In the genomic region with DNA sequence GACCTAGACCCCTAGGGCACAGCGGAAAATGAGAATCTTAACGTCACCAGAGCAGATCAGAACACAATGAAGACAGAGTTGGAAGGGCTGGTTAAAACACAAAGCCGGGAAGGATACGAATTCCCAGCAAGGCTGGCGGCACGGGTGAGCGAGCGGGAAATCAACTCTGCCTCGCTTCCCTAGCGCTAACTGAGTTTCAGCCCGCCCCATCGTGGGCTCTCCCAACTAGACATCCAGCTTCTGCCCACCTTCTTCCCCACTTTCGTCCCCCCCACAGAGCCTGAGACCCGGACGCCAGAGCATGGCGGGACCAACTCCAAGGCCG, we compare ENCODE assay signal across 8 cellular contexts. TPM values are rescaled to one million over a fixed set of nuclear protein-coding genes. Genes with fewer than 3 reads are reported as not detected.
DNase-seq lines count a peak whose midpoint lies in the region; TF ChIP-seq lines count a peak whose summit lies in the region.

No MANE protein-coding gene starts in this region.

- peaks cover 18% of the 10 kb centered on the region for H3K36me3 ChIP-seq in CD8-positive, alpha-beta memory T cell (ENCODE audit: insufficient read depth, low read length)
- peaks cover 9 to 41% of the 10 kb centered on the region in 2 donors for H3K36me3 ChIP-seq in neuronal stem cell (replicated peaks in 1 of 2; ENCODE audit: control insufficient read depth in 2 of 2, insufficient read depth in 2 of 2, low read length in 2 of 2)

- peaks cover 30% of the 10 kb centered on the region for H3K4me1 ChIP-seq in CD8-positive, alpha-beta memory T cell (ENCODE audit: insufficient read depth, low read length)
- peaks cover 0 to 13% of the 10 kb centered on the region in 2 donors for H3K4me1 ChIP-seq in neuronal stem cell (ENCODE audit: control insufficient read depth in 2 of 2, insufficient read depth in 1 of 2, low read depth in 1 of 2, low read length in 2 of 2)

- H3K14ac ChIP-seq in neuronal stem cell (ENCODE audit: low read length), result no peak overlapping the region

- H3K27ac ChIP-seq in CD8-positive, alpha-beta memory T cell (ENCODE audit: low read depth, low read length), result peak overlapping the region; percentile 96
- peak overlapping the region; percentile 82 for H3K27ac ChIP-seq in neuronal stem cell (replicated peaks; ENCODE audit: low read length)

- H3K4me1 Mint-ChIP-seq in CD8-positive, alpha-beta memory T cell, result peaks cover 44 to 56% (median 52%) of the 10 kb centered on the region in 3 donors
- peaks cover 32% of the 10 kb centered on the region for H3K4me1 Mint-ChIP-seq in endothelial cell (ENCODE audit: unreplicated experiment)

- H3K4me2 ChIP-seq in neuronal stem cell (ENCODE audit: insufficient read depth, low read length, poor library complexity, severe bottlenecking), result peak overlapping the region; percentile 81

- no peaks in the 10 kb centered on the region for H3K27me3 ChIP-seq in CD8-positive, alpha-beta memory T cell (ENCODE audit: insufficient read depth, low read length, poor library complexity, severe bottlenecking)
- no peaks in the 10 kb centered on the region for H3K27me3 ChIP-seq in neuronal stem cell (ENCODE audit: control insufficient read depth in 3 of 3, insufficient read depth in 3 of 3, low read depth in 1 of 3, low read length in 3 of 3)

- peak overlapping the region; percentile 78 for H3K9ac ChIP-seq in neuronal stem cell (ENCODE audit: low read depth, low read length, poor library complexity)

- no peak overlapping the region for H3K23ac ChIP-seq in neuronal stem cell (ENCODE audit: low read depth, low read length, poor library complexity)

- H3K9me3 Mint-ChIP-seq in CD8-positive, alpha-beta memory T cell, result peaks cover 0 to 15% (median 11%) of the 10 kb centered on the region in 5 donors
- peaks cover 4% of the 10 kb centered on the region for H3K9me3 Mint-ChIP-seq in endothelial cell (ENCODE audit: unreplicated experiment)

- peak overlapping the region; percentile 90 to 97 (median 93) for H3K4me3 Mint-ChIP-seq in CD8-positive, alpha-beta memory T cell
- H3K4me3 Mint-ChIP-seq in endothelial cell (ENCODE audit: unreplicated experiment), result peak overlapping the region; percentile 97

- no peak overlapping the region for H4K8ac ChIP-seq in neuronal stem cell (ENCODE audit: low read depth, low read length)

- POLR2A ChIA-PET in CD8-positive, alpha-beta memory T cell (lab: Charles Lee), result interaction anchor here (0.9 to 1.5 kb wide), 2 partner anchors 10 to 34 kb away, joined by 4 to 11 read pairs; a partner anchor contains a TSS

- no peak overlapping the region for H2BK12ac ChIP-seq in neuronal stem cell (ENCODE audit: low read length)

- no peak overlapping the region for H2BK5ac ChIP-seq in neuronal stem cell (ENCODE audit: low read length)

- peak overlapping the region; percentile 91 to 100 (median 99) for H3K27ac Mint-ChIP-seq in CD8-positive, alpha-beta memory T cell
- H3K27ac Mint-ChIP-seq in endothelial cell (ENCODE audit: unreplicated experiment), result peak overlapping the region; percentile 99

- no peak overlapping the region for H4K91ac ChIP-seq in neuronal stem cell (ENCODE audit: low read depth, low read length, poor library complexity)

- no CpG with 5 or more reads among the region's 17 CpGs for WGBS in neuronal stem cell (ENCODE audit: extremely low coverage in 2 of 2, insufficient read length in 2 of 2, insufficient replicate concordance in 1 of 2), 2 donors

- in situ Hi-C loops in GM13977 (cut with MboI; ENCODE audit: low pct_unique_long_range_greater_than_20kb, low sequenced_read_pairs, unreplicated experiment), result no loop called here

- H3K36me3 Mint-ChIP-seq in CD8-positive, alpha-beta memory T cell, result peaks cover 13 to 50% (median 19%) of the 10 kb centered on the region in 3 donors
- H3K36me3 Mint-ChIP-seq in endothelial cell (ENCODE audit: low read depth, unreplicated experiment), result peaks cover 38% of the 10 kb centered on the region

- no peaks in the 10 kb centered on the region for H3K27me3 Mint-ChIP-seq in CD8-positive, alpha-beta memory T cell
- peaks cover 13% of the 10 kb centered on the region for H3K27me3 Mint-ChIP-seq in endothelial cell (ENCODE audit: unreplicated experiment)

- TF ChIP-seq CTCF in endothelial cell (IDR thresholded peaks at IDR 0.05; ENCODE audit: unreplicated experiment), result no peak
- TF ChIP-seq CTCF in GM13977 (IDR thresholded peaks at IDR 0.05; ENCODE audit: extremely low read depth, insufficient read depth, missing control alignments), result no peak

- no peak for DNase-seq in CD8-positive, alpha-beta memory T cell
- DNase-seq in NCI-H526 treated with DMSO at 0.1 percent for 48 hours (lab: John Stamatoyannopoulos, UW) (peak; percentile 11), endothelial cell (ENCODE audit: low spot score) (no peak), neuronal stem cell (ENCODE audit: low spot score) (no peak), GM13977 (ENCODE audit: low spot score) (no peak), NCI-H226 (no peak), retina (no peak), middle frontal gyrus (ENCODE audit: extremely low spot score, low spot score) (no peak)

- peak overlapping the region; percentile 91 for H3K4me3 ChIP-seq in CD8-positive, alpha-beta memory T cell (ENCODE audit: low read length)
- peak overlapping the region; percentile 78 to 94 for H3K4me3 ChIP-seq in neuronal stem cell (ENCODE audit: low read length in 2 of 2)

- CTCF ChIA-PET in CD8-positive, alpha-beta memory T cell (lab: Charles Lee), result interaction anchor here (0.8 to 1.3 kb wide), 2 partner anchors 34 to 37 kb away, joined by 3 to 4 read pairs; a partner anchor contains a TSS

- no peak overlapping the region for H3K4ac ChIP-seq in neuronal stem cell (ENCODE audit: low read length)

- peaks cover 2% of the 10 kb centered on the region for H3K79me1 ChIP-seq in neuronal stem cell (ENCODE audit: low read depth, low read length)

- H2BK120ac ChIP-seq in neuronal stem cell (ENCODE audit: low read depth, low read length), result no peak overlapping the region

- no peak overlapping the region for H2AK5ac ChIP-seq in neuronal stem cell (ENCODE audit: low read depth, low read length)

- H3K9me3 ChIP-seq in CD8-positive, alpha-beta memory T cell (ENCODE audit: low read length), result no peaks in the 10 kb centered on the region
- H3K9me3 ChIP-seq in neuronal stem cell (replicated peaks in 1 of 2; ENCODE audit: control insufficient read depth in 2 of 2, insufficient read depth in 1 of 2, low read depth in 1 of 2, low read length in 2 of 2), result peaks cover 2 to 6% of the 10 kb centered on the region in 2 donors

- no peak overlapping the region for H2BK15ac ChIP-seq in neuronal stem cell (ENCODE audit: low read length)

- peak overlapping the region; percentile 87 for H3K18ac ChIP-seq in neuronal stem cell (ENCODE audit: low read length)

- peak overlapping the region; percentile 71 for H2AFZ ChIP-seq in neuronal stem cell (ENCODE audit: low read length)

RNA-seq across cellular contexts. Expression of a gene that starts 0.4 kb away (rescaled TPM):
- total RNA-seq in CD8-positive, alpha-beta memory T cell, result 10 to 100 TPM; 59.1 to 66.4 TPM
- polyA plus RNA-seq in CD8-positive, alpha-beta memory T cell, result 12.9 TPM
- total RNA-seq in endothelial cell (ENCODE audit: unreplicated experiment), result 46.1 TPM
- 19.9 TPM for polyA plus RNA-seq in neuronal stem cell (2013, experiment 1 of 2)
- 19.9 TPM for polyA plus RNA-seq in neuronal stem cell (2013, experiment 2 of 2)

RNA-seq across cellular contexts. Expression of a gene that starts 34.1 kb away (rescaled TPM):
- total RNA-seq in CD8-positive, alpha-beta memory T cell, result 10 to 100 TPM; 58.7 to 60.3 TPM
- polyA plus RNA-seq in CD8-positive, alpha-beta memory T cell, result 34.3 TPM
- 37.5 TPM for total RNA-seq in endothelial cell (ENCODE audit: unreplicated experiment)
- 30.8 TPM for polyA plus RNA-seq in neuronal stem cell (2013, experiment 1 of 2)
- polyA plus RNA-seq in neuronal stem cell (2013, experiment 2 of 2), result 32.6 TPM
